In genomic region chr20:33676121-33676520, GRCh38 we compare ENCODE assay signal across 15 cellular contexts. TPM values are rescaled to one million over a fixed set of nuclear protein-coding genes. Genes with fewer than 3 reads are reported as not detected.
DNase-seq lines count a peak whose midpoint lies in the region; ATAC-seq, FAIRE-seq and TF ChIP-seq lines count a peak whose summit lies in the region.
"Had no signal": no experiment of that assay in that cellular context is flagged by ENCODE, and none has a peak within 500 bp of the region (broad histone marks: within the 10 kb centered on the region; RNA-seq: fewer than 3 reads in every experiment).

No MANE protein-coding gene starts in this region.

- CTCF ChIA-PET in Panc1 (lab: Charles Lee), result no interaction called here

- H3K27me3 ChIP-seq in Panc1 (ENCODE audit: control insufficient read depth, insufficient read depth, low read length), result no peaks in the 10 kb centered on the region
- H3K27me3 ChIP-seq in stomach smooth muscle (ENCODE audit: control insufficient read depth in 1 of 2, insufficient read depth in 2 of 2, low read length in 2 of 2), result no peaks in the 10 kb centered on the region
- H3K27me3 ChIP-seq: colonic mucosa had no signal

- no peaks in the 10 kb centered on the region for H3K9me3 ChIP-seq in Panc1 (ENCODE audit: control insufficient read depth, insufficient read depth, low read depth, low read length)
- no peaks in the 10 kb centered on the region for H3K9me3 ChIP-seq in kidney (ENCODE audit: control insufficient read depth in 1 of 2, low read length in 2 of 2)
- no peaks in the 10 kb centered on the region for H3K9me3 ChIP-seq in stomach smooth muscle (ENCODE audit: control insufficient read depth in 2 of 2, low read length in 2 of 2)
- H3K9me3 ChIP-seq: colonic mucosa had no signal

- DNase-seq in T-helper 1 cell (no peak), Panc1 (ENCODE audit: low read depth, low spot score) (no peak), kidney (peak; percentile 65), HuH-7 (ENCODE audit: low spot score) (no peak), kidney glomerular epithelial cell (lab: John Stamatoyannopoulos, UW) (no peak)
- DNase-seq in activated effector memory CD4-positive, alpha-beta T cell treated with Interleukin-2 at 50 U/mL for 16 hours, result no peak
- DNase-seq: activated gamma-delta T cell, colonic mucosa, DMS53, foreskin melanocyte, mammary epithelial cell had no signal

- peaks cover 30% of the 10 kb centered on the region for H3K36me3 Mint-ChIP-seq in T-helper 1 cell treated with Interleukin-12 subunit alpha and Interleukin-12 subunit beta and Interleukin-4 antibody, amounts not matched to agents 30 μg/mL and 1 μg/mL, for 36 hours (ENCODE audit: low read depth)

- no peaks in the 10 kb centered on the region for H3K9me3 Mint-ChIP-seq in T-helper 1 cell treated with Interleukin-12 subunit alpha and Interleukin-12 subunit beta and Interleukin-4 antibody, amounts not matched to agents 30 μg/mL and 1 μg/mL, for 36 hours

- peaks cover 58% of the 10 kb centered on the region for H3K4me1 Mint-ChIP-seq in T-helper 1 cell treated with Interleukin-12 subunit alpha and Interleukin-12 subunit beta and Interleukin-4 antibody, amounts not matched to agents 30 μg/mL and 1 μg/mL, for 36 hours (ENCODE audit: low read depth)

- H3K27me3 Mint-ChIP-seq in T-helper 1 cell treated with Interleukin-12 subunit alpha and Interleukin-12 subunit beta and Interleukin-4 antibody, amounts not matched to agents 30 μg/mL and 1 μg/mL, for 36 hours (ENCODE audit: low read depth), result no peaks in the 10 kb centered on the region

- no peak overlapping the region for H3K4me3 ChIP-seq in Panc1 (ENCODE audit: low read depth in 2 of 2, low read length in 2 of 2)
- no peak overlapping the region for H3K4me3 ChIP-seq in kidney (ENCODE audit: low read length in 2 of 2)
- peak overlapping the region in 1 of 2 donors; percentile 15 for H3K4me3 ChIP-seq in stomach smooth muscle (ENCODE audit: low read length in 2 of 2)
- H3K4me3 ChIP-seq: colonic mucosa had no signal

- in situ Hi-C loops in Panc1 (cut with HindIII; ENCODE audit: low pct_unique_long_range_greater_than_20kb, low sequenced_read_pairs), result no loop called here

- no peak for ATAC-seq in Panc1

- BruUV-seq in Panc1 (replicated peaks; lab: Mats Ljungman, UMichigan), result no TSS peak

- peaks cover 24% of the 10 kb centered on the region for H3K4me1 ChIP-seq in Panc1 (ENCODE audit: control insufficient read depth, insufficient read depth, low read length)
- peaks cover 0 to 23% of the 10 kb centered on the region in 2 donors for H3K4me1 ChIP-seq in kidney (ENCODE audit: control insufficient read depth in 1 of 2, insufficient read depth in 1 of 2, low read depth in 1 of 2, low read length in 2 of 2)
- H3K4me1 ChIP-seq in stomach smooth muscle (ENCODE audit: control insufficient read depth, insufficient read depth, low read length), result peaks cover 52% of the 10 kb centered on the region

- intact Hi-C loops in Panc1 (cut with micrococcal nuclease; ENCODE audit: unreplicated experiment), result no loop called here
- intact Hi-C loops in kidney (cut with DNase I), result no loop called here

- TF ChIP-seq CTCF in Panc1 (IDR thresholded peaks at IDR 0.05) (no peak), kidney (IDR thresholded peaks at IDR 0.05; ENCODE audit: borderline replicate concordance, extremely low read depth, insufficient read depth) (no peak)

- peak overlapping the region; percentile 57 for H3K27ac Mint-ChIP-seq in T-helper 1 cell treated with Interleukin-12 subunit alpha and Interleukin-12 subunit beta and Interleukin-4 antibody, amounts not matched to agents 30 μg/mL and 1 μg/mL, for 36 hours

- FAIRE-seq in kidney (lab: Jason Lieb, UNC), result no peak
- FAIRE-seq: RCC 7860 had no signal

- no peak overlapping the region for H3K9ac ChIP-seq in kidney (ENCODE audit: low read length in 2 of 2)
- H3K9ac ChIP-seq in stomach smooth muscle (ENCODE audit: low read length in 2 of 2), result peak overlapping the region; percentile 70 to 79

- no peak overlapping the region for H3K4me3 Mint-ChIP-seq in T-helper 1 cell treated with Interleukin-12 subunit alpha and Interleukin-12 subunit beta and Interleukin-4 antibody, amounts not matched to agents 30 μg/mL and 1 μg/mL, for 36 hours

- POLR2A ChIA-PET in Panc1 (lab: Charles Lee), result no interaction called here

- peaks cover 6% of the 10 kb centered on the region; the same call in 1 of the 2 replicates for H3K36me3 ChIP-seq in Panc1 (ENCODE audit: control insufficient read depth, insufficient read depth, low read length)
- H3K36me3 ChIP-seq in kidney (ENCODE audit: control insufficient read depth in 1 of 2, insufficient read depth in 2 of 2, low read length in 2 of 2), result no peaks in the 10 kb centered on the region
- H3K36me3 ChIP-seq in stomach smooth muscle (ENCODE audit: control insufficient read depth in 2 of 2, insufficient read depth in 2 of 2, low read length in 2 of 2), result peaks cover 0 to 6% of the 10 kb centered on the region in 2 donors
- H3K36me3 ChIP-seq: colonic mucosa had no signal

- H3K27ac ChIP-seq in Panc1 (ENCODE audit: low read length) (peak overlapping the region; percentile 94; the same call in 1 of the 2 replicates), kidney (ENCODE audit: low read depth in 2 of 2, low read length in 2 of 2) (no peak overlapping the region), stomach smooth muscle (ENCODE audit: low read length) (peak overlapping the region; percentile 97)

RNA-seq across cellular contexts. Expression of gene NECAB3, which starts 1.9 kb away (rescaled TPM):
- total RNA-seq in Panc1 (2021; ENCODE audit: unreplicated experiment) (46.4 TPM), kidney (19.7 TPM)
- polyA plus RNA-seq in Panc1 (2012; ENCODE audit: insufficient read length), result 46.9 TPM
- 35.6 TPM for polyA plus RNA-seq in kidney (ENCODE audit: insufficient read depth, low read depth, low replicate concordance)

RNA-seq across cellular contexts. Expression of gene ACTL10, which starts 9.4 kb away (rescaled TPM):
- total RNA-seq in Panc1 (2021; ENCODE audit: unreplicated experiment), result not detected
- polyA plus RNA-seq in Panc1 (2012; ENCODE audit: insufficient read length), result 0.11 TPM
- 3.0 TPM for total RNA-seq in kidney
- 1.7 TPM for polyA plus RNA-seq in kidney (ENCODE audit: insufficient read depth, low read depth, low replicate concordance)
- total RNA-seq: A172 had no signal

RNA-seq across cellular contexts. Expression of gene E2F1, which starts 10.1 kb away (rescaled TPM):
- total RNA-seq in Panc1 (2021; ENCODE audit: unreplicated experiment), result 64.2 TPM
- polyA plus RNA-seq in Panc1 (2012; ENCODE audit: insufficient read length), result 35.8 TPM
- total RNA-seq in kidney, result 1.5 TPM
- polyA plus RNA-seq in kidney (ENCODE audit: insufficient read depth, low read depth, low replicate concordance), result 0.90 TPM

RNA-seq across cellular contexts. Expression of gene C20orf144, which starts 14.0 kb away (rescaled TPM):
- not detected for total RNA-seq in Panc1 (2021; ENCODE audit: unreplicated experiment)
- 0.46 TPM for polyA plus RNA-seq in Panc1 (2012; ENCODE audit: insufficient read length)
- 0.16 TPM for total RNA-seq in kidney
- not detected for polyA plus RNA-seq in kidney (ENCODE audit: insufficient read depth, low read depth, low replicate concordance)
- total RNA-seq: A172 had no signal

RNA-seq across cellular contexts. Expression of gene PXMP4, which starts 44.0 kb away (rescaled TPM):
- total RNA-seq in Panc1 (2021; ENCODE audit: unreplicated experiment) (12.0 TPM), kidney (11.6 TPM)
- polyA plus RNA-seq in Panc1 (2012; ENCODE audit: insufficient read length), result 11.5 TPM
- 9.8 TPM for polyA plus RNA-seq in kidney (ENCODE audit: insufficient read depth, low read depth, low replicate concordance)

Comparison
In these comparisons a context has a peak if more than half of its experiments do, and no peak if none do; other contexts are left out.
1. H3K27ac ChIP-seq: peak in Panc1 (single experiment) and stomach smooth muscle (single experiment); none in kidney (0 of 2).
2. H3K9ac ChIP-seq: peak in stomach smooth muscle (2 of 2); none in kidney (0 of 2).
3. RNA of gene E2F1, which starts 10.1 kb away (total RNA-seq): 64.2 TPM in Panc1 (single experiment); 1.5 TPM in kidney (single experiment); every median in the first group is over 10 times any median in the second.